In genomic region chr4:87006531-87007344, GRCh38 we compare ENCODE assay signal across 8 cellular contexts.
A peak's percentile ranks its signal among the peaks of the same experiment; 100 is the strongest.
DNase-seq lines count a peak whose midpoint lies in the region; ATAC-seq and TF ChIP-seq lines count a peak whose summit lies in the region.

No MANE protein-coding gene starts in this region.

- CTCF ChIA-PET in WTC11 (lab: Charles Lee), result interaction anchor here (0.7 to 2.7 kb wide), 5 partner anchors 34 to 103 kb away, joined by 3 to 18 read pairs (median 4); partner anchors contain the start of gene AFF1

- peak overlapping the region; percentile 96 for H3K27ac Mint-ChIP-seq in WTC11

- POLR2A ChIA-PET in WTC11 (lab: Charles Lee), result interaction anchor here (0.6 to 4.8 kb wide), 6 partner anchors 9 to 118 kb away, joined by 3 to 37 read pairs (median 4); partner anchors contain the start of gene AFF1

- TF ChIP-seq CTCF in AG09319 (IDR thresholded peaks at IDR 0.05; ENCODE audit: low read depth, low read length), result peak; percentile 27
- TF ChIP-seq CTCF in WTC11 (IDR thresholded peaks at IDR 0.05), result no peak
- peak; percentile 23 for TF ChIP-seq CTCF in cardiac fibroblast (IDR thresholded peaks at IDR 0.05; ENCODE audit: low read depth, low read length)

- peak overlapping the region; percentile 71 to 92 for H3K4me3 ChIP-seq in cardiac fibroblast (replicated peaks in 1 of 2; ENCODE audit: low read depth in 2 of 2, low read length in 2 of 2)

- H3K36me3 Mint-ChIP-seq in WTC11, result no peaks in the 10 kb centered on the region

- no peaks in the 10 kb centered on the region for H3K27me3 Mint-ChIP-seq in WTC11 (ENCODE audit: low read depth)

- H3K4me1 Mint-ChIP-seq in WTC11, result peaks cover 81% of the 10 kb centered on the region

- no peaks in the 10 kb centered on the region for H3K9me3 Mint-ChIP-seq in WTC11

- peak; percentile 79 for ATAC-seq in GM18909 (IDR thresholded peaks at IDR 0.05; ENCODE audit: poor library complexity, unreplicated experiment)
- ATAC-seq in HG03159 (IDR thresholded peaks at IDR 0.05; ENCODE audit: unreplicated experiment), result peak; percentile 75
- peak; percentile 87 for ATAC-seq in WTC11

- DNase-seq in AG09319 (ENCODE audit: extremely low read depth, low read depth) (peak; percentile 84), NCI-H2227 (lab: John Stamatoyannopoulos, UW; ENCODE audit: unreplicated experiment) (peak; percentile 90), WTC11 (ENCODE audit: low spot score) (peak; percentile 93), cardiac fibroblast (ENCODE audit: low read depth in 2 of 2) (peak; percentile 94 to 98), iris pigment epithelial cell (ENCODE audit: low read depth) (peak; percentile 94)
- DNase-seq in stimulated activated CD4-positive, alpha-beta T cell treated with anti-CD3 and anti-CD28 coated beads, Interleukin-12 subunit alpha, Interleukin-12 subunit beta, amount 100 ng/mL, for 24 hours (ENCODE audit: low read depth in 2 of 2), result peak; percentile 71 to 78

- peak overlapping the region; percentile 90 for H3K4me3 Mint-ChIP-seq in WTC11

TF ChIP-seq in WTC11, 78 proteins besides CTCF, POLR2A, EP300 and RAD21 (continues in another document):
- no peak for TF ChIP-seq ZNF317 (CRISPR knock-in tag; IDR thresholded peaks at IDR 0.05; ENCODE audit: borderline replicate concordance, low read depth)
- no peak for TF ChIP-seq ZNF121 (CRISPR knock-in tag; IDR thresholded peaks at IDR 0.05)
- TF ChIP-seq ZMAT4 (CRISPR knock-in tag; IDR thresholded peaks at IDR 0.05), result peak; percentile 40; the same call in 1 of the 2 replicates
- TF ChIP-seq ZNF423 (CRISPR knock-in tag; IDR thresholded peaks at IDR 0.05), result no peak
- 0 out of 2 replicates have a peak, but pooled peaks have one; percentile 21 for TF ChIP-seq TP53 (CRISPR knock-in tag; IDR thresholded peaks at IDR 0.05)
- no peak; the same call in 1 of the 2 replicates for TF ChIP-seq TEAD4 (CRISPR knock-in tag; IDR thresholded peaks at IDR 0.05)
- no peak for TF ChIP-seq STAT6 (CRISPR knock-in tag; conservative IDR thresholded peaks at IDR 0.05; ENCODE audit: low read depth)
- TF ChIP-seq HMGXB4 (CRISPR knock-in tag; IDR thresholded peaks at IDR 0.05), result peak; percentile 80; the same call in 1 of the 2 replicates
- no peak; the same call in 1 of the 2 replicates for TF ChIP-seq ARID4B (CRISPR knock-in tag; IDR thresholded peaks at IDR 0.05; ENCODE audit: borderline replicate concordance)
- TF ChIP-seq NFATC4 (CRISPR knock-in tag; IDR thresholded peaks at IDR 0.05), result peak; percentile 77; the same call in 1 of the 2 replicates
- TF ChIP-seq ZNF416 (CRISPR knock-in tag; IDR thresholded peaks at IDR 0.05), result peak; percentile 88; the same call in 1 of the 2 replicates
- TF ChIP-seq GTF2I (CRISPR knock-in tag; conservative IDR thresholded peaks at IDR 0.05), result no peak
- peak; percentile 91; the same call in 1 of the 2 replicates for TF ChIP-seq RORB (CRISPR knock-in tag; IDR thresholded peaks at IDR 0.05)
- no peak for TF ChIP-seq NR2C2 (CRISPR knock-in tag; IDR thresholded peaks at IDR 0.05)
- no peak for TF ChIP-seq MXD4 (CRISPR knock-in tag; IDR thresholded peaks at IDR 0.05; ENCODE audit: borderline replicate concordance)
- TF ChIP-seq PRDM15 (CRISPR knock-in tag; IDR thresholded peaks at IDR 0.05), result no peak

Comparison
In these comparisons a context has a peak if more than half of its experiments do, and no peak if none do; other contexts are left out.
1. Peak in every context shown above with its lines: DNase-seq, ATAC-seq and H3K4me3 ChIP-seq.